In the genomic region with DNA sequence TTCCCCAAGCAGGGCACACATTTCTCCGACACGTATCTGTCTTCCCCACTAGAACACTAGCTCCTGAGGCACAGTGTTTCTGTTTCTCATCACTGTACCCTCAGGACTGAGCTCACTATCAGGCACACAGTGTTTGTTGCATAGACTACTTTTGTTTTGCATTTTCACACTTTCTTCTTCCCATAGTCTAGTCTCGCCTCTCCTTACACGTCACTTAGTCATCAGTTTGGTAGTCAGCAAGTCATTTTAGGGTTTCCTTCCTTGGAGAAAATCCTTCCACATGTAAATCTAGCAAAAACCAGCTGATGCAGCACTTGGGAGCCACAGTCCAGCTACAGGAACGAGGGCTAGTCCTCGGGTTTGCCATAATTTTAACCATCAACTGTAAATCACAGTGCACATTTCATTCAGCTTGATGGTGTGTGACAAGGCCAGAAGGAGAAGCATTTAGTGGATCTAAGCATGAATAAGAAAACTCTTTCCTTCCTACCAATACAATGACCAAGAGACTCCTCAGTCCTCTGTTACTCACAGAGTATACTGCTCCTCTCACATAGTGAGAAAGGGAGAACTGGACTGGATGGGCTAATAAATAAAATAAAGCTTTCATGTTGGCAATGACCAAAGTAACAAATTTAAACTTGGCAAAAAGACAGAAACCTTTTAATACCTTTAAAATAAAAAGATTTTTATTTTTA, we compare ENCODE assay signal across 10 cellular contexts.
DNase-seq lines count a peak whose midpoint lies in the region; ATAC-seq, FAIRE-seq and TF ChIP-seq lines count a peak whose summit lies in the region.
"Had no signal": no experiment of that assay in that cellular context is flagged by ENCODE, and none has a peak within 500 bp of the region (broad histone marks: within the 10 kb centered on the region; RNA-seq: fewer than 3 reads in every experiment).

No MANE protein-coding gene starts in this region.

- TF ChIP-seq POLR2A in endothelial cell of umbilical vein (IDR thresholded peaks at IDR 0.05; ENCODE audit: low read depth, low read length) = no peak

- H3K9ac ChIP-seq in endothelial cell of umbilical vein (replicated peaks; ENCODE audit: extremely low read depth, insufficient read depth, low read length) = no peak overlapping the region

- no peak overlapping the region for H3K4me3 ChIP-seq in endothelial cell of umbilical vein (replicated peaks in 1 of 3; ENCODE audit: insufficient read depth in 1 of 3, low read depth in 1 of 3, low read length in 3 of 3)
- H3K4me3 ChIP-seq: pancreas had no signal

- dilution Hi-C loops in endothelial cell of umbilical vein (cut with MboI; ENCODE audit: extremely low pct_ligation_motif_present, low sequenced_read_pairs) = no loop called here

- H3K79me2 ChIP-seq in endothelial cell of umbilical vein (ENCODE audit: control insufficient read depth, insufficient read depth, low read length) = no peaks in the 10 kb centered on the region

- ATAC-seq in HG02763 (IDR thresholded peaks at IDR 0.05; ENCODE audit: unreplicated experiment) (peak; percentile 45), HG02970 (IDR thresholded peaks at IDR 0.05; ENCODE audit: low FRiP score, unreplicated experiment) (no peak)
- ATAC-seq: pancreas had no signal

- no peak for FAIRE-seq in endothelial cell of umbilical vein (lab: Jason Lieb, UNC)

- peak; percentile 46 for DNase-seq in GM04504 (ENCODE audit: low read depth)
- peak; percentile 27 for DNase-seq in endothelial cell of umbilical vein (ENCODE audit: low read depth, low spot score)
- DNase-seq in nephron progenitor cell = no peak
- no peak for DNase-seq in activated CD8-positive, alpha-beta memory T cell treated with anti-CD3 and anti-CD28 coated beads, Interleukin-2, amount 50 U/mL, for 48 hours
- no peak for DNase-seq in NCI-H128 (lab: John Stamatoyannopoulos, UW; ENCODE audit: unreplicated experiment)
- no peak for DNase-seq in amygdala (lab: John Stamatoyannopoulos, UW)
- DNase-seq: Kasumi-1, pancreas had no signal

- no peaks in the 10 kb centered on the region for H3K9me1 ChIP-seq in endothelial cell of umbilical vein (replicated peaks; ENCODE audit: control insufficient read depth, extremely low read depth, insufficient read depth, low read length)

- intact Hi-C loops in endothelial cell of umbilical vein (cut with micrococcal nuclease) = no loop called here

- no peak overlapping the region for H3K27ac ChIP-seq in endothelial cell of umbilical vein (ENCODE audit: insufficient read depth, low read depth, low read length)
- H3K27ac ChIP-seq: pancreas had no signal

- no peaks in the 10 kb centered on the region for H3K36me3 ChIP-seq in endothelial cell of umbilical vein (ENCODE audit: control insufficient read depth in 2 of 2, extremely low read depth in 1 of 2, insufficient read depth in 2 of 2, low read length in 2 of 2)
- H3K36me3 ChIP-seq: pancreas had no signal

- no TSS peak for BruUV-seq in endothelial cell of umbilical vein (replicated peaks; lab: Mats Ljungman, UMichigan)

- H3K4me2 ChIP-seq in endothelial cell of umbilical vein (ENCODE audit: insufficient read depth, low read length) = peak overlapping the region; percentile 17

- peaks cover 8% of the 10 kb centered on the region for H3K4me1 ChIP-seq in endothelial cell of umbilical vein (ENCODE audit: control insufficient read depth, extremely low read depth, insufficient read depth, low read length)
- H3K4me1 ChIP-seq: pancreas had no signal

- no peaks in the 10 kb centered on the region for H4K20me1 ChIP-seq in endothelial cell of umbilical vein (replicated peaks; ENCODE audit: control insufficient read depth, extremely low read depth, insufficient read depth, low read length)

- no peaks in the 10 kb centered on the region for H3K36me3 Mint-ChIP-seq in nephron progenitor cell (ENCODE audit: low read depth)

- POLR2A ChIA-PET in endothelial cell of umbilical vein (lab: Charles Lee) = no interaction called here

- no peaks in the 10 kb centered on the region for H3K27me3 Mint-ChIP-seq in nephron progenitor cell (ENCODE audit: low read depth, poor library complexity)

- no peak overlapping the region for H3K4me3 Mint-ChIP-seq in nephron progenitor cell

- H2AFZ ChIP-seq in endothelial cell of umbilical vein (ENCODE audit: low read depth, low read length) = peak overlapping the region; percentile 10

- H3K27ac Mint-ChIP-seq in nephron progenitor cell = peak overlapping the region; percentile 49

- peaks cover 45% of the 10 kb centered on the region for H3K4me1 Mint-ChIP-seq in nephron progenitor cell

- no peaks in the 10 kb centered on the region for H3K9me3 ChIP-seq in endothelial cell of umbilical vein (replicated peaks; ENCODE audit: control insufficient read depth, insufficient read depth, low read length)
- H3K9me3 ChIP-seq: pancreas had no signal

- CTCF ChIA-PET in endothelial cell of umbilical vein (lab: Charles Lee) = interaction anchor here (0.8 to 1.5 kb wide), 7 partner anchors 14 to 77 kb away, joined by 3 to 6 read pairs (median 3); no protein-coding TSS in a partner anchor

- TF ChIP-seq CTCF in endothelial cell of umbilical vein (IDR thresholded peaks at IDR 0.05; ENCODE audit: extremely low read depth in 1 of 2, insufficient read depth in 1 of 2, low read depth in 1 of 2, low read length in 2 of 2) (no peak), nephron progenitor cell (IDR thresholded peaks at IDR 0.05) (no peak)

- no peaks in the 10 kb centered on the region for H3K27me3 ChIP-seq in endothelial cell of umbilical vein (ENCODE audit: control insufficient read depth in 2 of 2, insufficient read depth in 2 of 2, low read length in 2 of 2)
- H3K27me3 ChIP-seq: pancreas had no signal

- no peaks in the 10 kb centered on the region for H3K9me3 Mint-ChIP-seq in nephron progenitor cell

TF ChIP-seq in endothelial cell of umbilical vein, 7 proteins besides CTCF, POLR2A, EP300 and RAD21:
- TF ChIP-seq POLR2AphosphoS5 (IDR thresholded peaks at IDR 0.05; ENCODE audit: insufficient read depth, low read depth, low read length) (no peak), FOS (IDR thresholded peaks at IDR 0.05; ENCODE audit: borderline replicate concordance, insufficient read depth, low read length) (peak; percentile 35)
TF ChIP-seq in endothelial cell of umbilical vein: peak in this region for 1.

Comparison
In these comparisons a context has a peak if more than half of its experiments do, and no peak if none do; other contexts are left out.
1. DNase-seq: peak in GM04504 (single experiment) and endothelial cell of umbilical vein (single experiment); none in nephron progenitor cell (single experiment), activated CD8-positive, alpha-beta memory T cell treated with anti-CD3 and anti-CD28 coated beads, Interleukin-2, amount 50 U/mL, for 48 hours (single experiment), NCI-H128 (single experiment) and amygdala (0 of 56).